Comparison of ENCODE assay signal across 21 cellular contexts in the genomic region with DNA sequence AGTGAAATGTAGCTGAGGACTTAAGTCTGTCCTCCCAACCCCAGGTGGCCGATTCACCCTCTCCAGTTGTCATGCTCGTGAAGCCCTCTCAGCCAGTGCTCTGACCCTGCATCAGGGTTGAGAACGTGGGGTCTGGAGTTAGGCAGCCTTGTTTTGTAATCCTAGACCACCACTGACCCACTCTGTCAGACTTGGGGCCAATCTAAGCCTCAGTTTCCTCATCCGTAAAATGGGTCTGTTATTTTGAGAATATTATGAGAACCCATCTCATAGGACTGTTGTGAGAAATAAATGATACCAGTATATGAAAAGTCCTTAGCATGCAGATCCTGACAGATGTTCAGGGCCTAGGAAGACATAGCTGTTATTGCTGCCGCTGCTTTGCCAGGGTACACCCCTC. TPM values are rescaled to one million over a fixed set of nuclear protein-coding genes. Genes with fewer than 3 reads are reported as not detected.
A peak's percentile ranks its signal among the peaks of the same experiment; 100 is the strongest.
DNase-seq lines count a peak whose midpoint lies in the region; ATAC-seq and TF ChIP-seq lines count a peak whose summit lies in the region.
"Had no signal": no experiment of that assay in that cellular context is flagged by ENCODE, and none has a peak within 500 bp of the region (broad histone marks: within the 10 kb centered on the region; RNA-seq: fewer than 3 reads in every experiment).

No MANE protein-coding gene starts in this region.

- no peaks in the 10 kb centered on the region for H3K9me3 ChIP-seq in CD8-positive, alpha-beta T cell (ENCODE audit: low read length)
- no peaks in the 10 kb centered on the region for H3K9me3 ChIP-seq in Peyer's patch
- H3K9me3 ChIP-seq: BE2C, MG63, suprapubic skin had no signal

- H3K4me1 Mint-ChIP-seq in activated CD4-positive, alpha-beta T cell treated with anti-CD3 and anti-CD28 coated beads, Interleukin-2, amount 10 ng/mL, durations not matched to agents 7 days and 5 days: peaks cover 71% of the 10 kb centered on the region
- H3K4me1 Mint-ChIP-seq in CD8-positive, alpha-beta T cell (ENCODE audit: low read depth): peaks cover 56% of the 10 kb centered on the region
- H3K4me1 Mint-ChIP-seq in activated naive CD8-positive, alpha-beta T cell (ENCODE audit: low read depth): peaks cover 62% of the 10 kb centered on the region
- H3K4me1 Mint-ChIP-seq in natural killer cell treated with Interleukin-12 subunit alpha and Interleukin-12 subunit beta and Interleukin-15 and Interleukin-18, amount 100 ng/mL, for 72 hours (ENCODE audit: low read depth in 2 of 2): peaks cover 41 to 43% of the 10 kb centered on the region in 2 donors

- DNase-seq in activated CD4-positive, alpha-beta T cell treated with anti-CD3 and anti-CD28 coated beads, Interleukin-2, amount 10 ng/mL, durations not matched to agents 7 days and 5 days: no peak
- no peak for DNase-seq in activated CD4-positive, alpha-beta T cell treated with anti-CD3 and anti-CD28 coated beads for 48 hours
- no peak for DNase-seq in CD8-positive, alpha-beta T cell
- no peak for DNase-seq in natural killer cell treated with Interleukin-12 subunit alpha and Interleukin-12 subunit beta and Interleukin-15 and Interleukin-18, amount 100 ng/mL, for 72 hours (ENCODE audit: low spot score)
- DNase-seq in SKM-1 treated with dmso at 0.1 percent for 144 hours (lab: John Stamatoyannopoulos, UW; ENCODE audit: unreplicated experiment) (no peak), NCI-H1436 (lab: John Stamatoyannopoulos, UW) (no peak), Peyer's patch (no peak)
- DNase-seq: activated CD4-positive, alpha-beta T cell treated with anti-CD3 and anti-CD28 coated beads, Interleukin-2, amount 50 U/mL, for 4 hours; BE2C; GOT3; head of caudate nucleus; MG63; NCI-H1417 treated with DMSO at 0.1 percent for 48 hours; NCI-H524; NK-92 treated with Interleukin-12 subunit alpha and Interleukin-12 subunit beta, amount 100 ng/mL, for 24 hours; SIG-M5 had no signal

- CTCF ChIA-PET in activated CD4-positive, alpha-beta T cell treated with anti-CD3 and anti-CD28 coated beads, Interleukin-2, amount 10 ng/mL, durations not matched to agents 7 days and 5 days (lab: Charles Lee): interaction anchor here (1.1 to 2.5 kb wide), 8 partner anchors 10 to 154 kb away, joined by 3 to 8 read pairs (median 4); no protein-coding TSS in a partner anchor
- CTCF ChIA-PET in CD8-positive, alpha-beta T cell (lab: Charles Lee): interaction anchor here (1.0 to 2.9 kb wide), 11 partner anchors 8 to 87 kb away, joined by 3 to 11 read pairs (median 6); no protein-coding TSS in a partner anchor

- no peaks in the 10 kb centered on the region for H3K27me3 ChIP-seq in CD8-positive, alpha-beta T cell (ENCODE audit: insufficient read depth, low read length)
- no peaks in the 10 kb centered on the region for H3K27me3 ChIP-seq in Peyer's patch
- H3K27me3 ChIP-seq: BE2C, MG63, suprapubic skin had no signal

- H3K36me3 ChIP-seq in CD8-positive, alpha-beta T cell (ENCODE audit: insufficient read depth, low read length): peaks cover 47% of the 10 kb centered on the region
- no peaks in the 10 kb centered on the region for H3K36me3 ChIP-seq in Peyer's patch
- H3K36me3 ChIP-seq: BE2C, MG63, suprapubic skin had no signal

- peak overlapping the region; percentile 17 for H3K27ac ChIP-seq in CD8-positive, alpha-beta T cell (ENCODE audit: low read depth, low read length)
- H3K27ac ChIP-seq in Peyer's patch: no peak overlapping the region
- H3K27ac ChIP-seq: epithelial cell of prostate, suprapubic skin had no signal

- no peak for TF ChIP-seq POLR2A in Peyer's patch (IDR thresholded peaks at IDR 0.05)

- H3K27ac Mint-ChIP-seq in activated CD4-positive, alpha-beta T cell treated with anti-CD3 and anti-CD28 coated beads, Interleukin-2, amount 10 ng/mL, durations not matched to agents 7 days and 5 days: peak overlapping the region; percentile 96
- peak overlapping the region; percentile 95 for H3K27ac Mint-ChIP-seq in CD8-positive, alpha-beta T cell
- H3K27ac Mint-ChIP-seq in activated naive CD8-positive, alpha-beta T cell: peak overlapping the region; percentile 91
- peak overlapping the region; percentile 74 to 93 for H3K27ac Mint-ChIP-seq in natural killer cell treated with Interleukin-12 subunit alpha and Interleukin-12 subunit beta and Interleukin-15 and Interleukin-18, amount 100 ng/mL, for 72 hours
- H3K27ac Mint-ChIP-seq: brain had no signal

- no peaks in the 10 kb centered on the region for H3K27me3 Mint-ChIP-seq in activated CD4-positive, alpha-beta T cell treated with anti-CD3 and anti-CD28 coated beads, Interleukin-2, amount 10 ng/mL, durations not matched to agents 7 days and 5 days
- no peaks in the 10 kb centered on the region for H3K27me3 Mint-ChIP-seq in CD8-positive, alpha-beta T cell (ENCODE audit: low read depth)
- no peaks in the 10 kb centered on the region for H3K27me3 Mint-ChIP-seq in activated naive CD8-positive, alpha-beta T cell
- H3K27me3 Mint-ChIP-seq in natural killer cell treated with Interleukin-12 subunit alpha and Interleukin-12 subunit beta and Interleukin-15 and Interleukin-18, amount 100 ng/mL, for 72 hours: no peaks in the 10 kb centered on the region
- H3K27me3 Mint-ChIP-seq: brain had no signal

- H3K9me3 Mint-ChIP-seq in activated CD4-positive, alpha-beta T cell treated with anti-CD3 and anti-CD28 coated beads, Interleukin-2, amount 10 ng/mL, durations not matched to agents 7 days and 5 days: peaks cover 4% of the 10 kb centered on the region
- H3K9me3 Mint-ChIP-seq in CD8-positive, alpha-beta T cell: no peaks in the 10 kb centered on the region
- no peaks in the 10 kb centered on the region for H3K9me3 Mint-ChIP-seq in activated naive CD8-positive, alpha-beta T cell (ENCODE audit: low read depth)
- H3K9me3 Mint-ChIP-seq in natural killer cell treated with Interleukin-12 subunit alpha and Interleukin-12 subunit beta and Interleukin-15 and Interleukin-18, amount 100 ng/mL, for 72 hours: no peaks in the 10 kb centered on the region
- H3K9me3 Mint-ChIP-seq: brain had no signal

- H3K36me3 Mint-ChIP-seq in activated CD4-positive, alpha-beta T cell treated with anti-CD3 and anti-CD28 coated beads, Interleukin-2, amount 10 ng/mL, durations not matched to agents 7 days and 5 days (ENCODE audit: low read depth): peaks cover 84% of the 10 kb centered on the region
- peaks cover 91% of the 10 kb centered on the region for H3K36me3 Mint-ChIP-seq in CD8-positive, alpha-beta T cell
- H3K36me3 Mint-ChIP-seq in activated naive CD8-positive, alpha-beta T cell: peaks cover 14% of the 10 kb centered on the region
- peaks cover 28% of the 10 kb centered on the region for H3K36me3 Mint-ChIP-seq in natural killer cell treated with Interleukin-12 subunit alpha and Interleukin-12 subunit beta and Interleukin-15 and Interleukin-18, amount 100 ng/mL, for 72 hours

- no peak for TF ChIP-seq CTCF in CD8-positive, alpha-beta T cell (IDR thresholded peaks at IDR 0.05)
- no peak for TF ChIP-seq CTCF in Peyer's patch (IDR thresholded peaks at IDR 0.05)

- H3K4me1 ChIP-seq in CD8-positive, alpha-beta T cell (ENCODE audit: insufficient read depth, low read length): peaks cover 58% of the 10 kb centered on the region
- no peaks in the 10 kb centered on the region for H3K4me1 ChIP-seq in Peyer's patch
- H3K4me1 ChIP-seq: BE2C, suprapubic skin had no signal

- intact Hi-C loops in CD8-positive, alpha-beta T cell (cut with DNase I, micrococcal nuclease): loop anchor here (2.0 kb wide), 2 partner anchors 14 to 36 kb away; a partner anchor contains a TSS

- POLR2A ChIA-PET in activated CD4-positive, alpha-beta T cell treated with anti-CD3 and anti-CD28 coated beads, Interleukin-2, amount 10 ng/mL, durations not matched to agents 7 days and 5 days (lab: Charles Lee): no interaction called here
- POLR2A ChIA-PET in CD8-positive, alpha-beta T cell (lab: Charles Lee): interaction anchor here (1.1 to 1.8 kb wide), 6 partner anchors 20 to 161 kb away, joined by 3 to 17 read pairs (median 4); a partner anchor contains a TSS

- ATAC-seq in CD8-positive, alpha-beta T cell: no peak
- no peak for ATAC-seq in natural killer cell treated with Interleukin-12 subunit alpha and Interleukin-12 subunit beta and Interleukin-15 and Interleukin-18, amount 100 ng/mL, for 72 hours

- H3K4me3 ChIP-seq in CD8-positive, alpha-beta T cell (ENCODE audit: low read depth, low read length): no peak overlapping the region
- H3K4me3 ChIP-seq in Peyer's patch: no peak overlapping the region
- H3K4me3 ChIP-seq: MG63, skin epidermis, suprapubic skin had no signal

- H3K4me3 Mint-ChIP-seq in activated CD4-positive, alpha-beta T cell treated with anti-CD3 and anti-CD28 coated beads, Interleukin-2, amount 10 ng/mL, durations not matched to agents 7 days and 5 days: no peak overlapping the region
- no peak overlapping the region for H3K4me3 Mint-ChIP-seq in CD8-positive, alpha-beta T cell
- H3K4me3 Mint-ChIP-seq in activated naive CD8-positive, alpha-beta T cell: no peak overlapping the region
- H3K4me3 Mint-ChIP-seq in natural killer cell treated with Interleukin-12 subunit alpha and Interleukin-12 subunit beta and Interleukin-15 and Interleukin-18, amount 100 ng/mL, for 72 hours: no peak overlapping the region
- H3K4me3 Mint-ChIP-seq: brain had no signal

RNA-seq across cellular contexts. Expression of a gene that starts 37.1 kb away (rescaled TPM):
- total RNA-seq in activated CD4-positive, alpha-beta T cell treated with anti-CD3 and anti-CD28 coated beads, Interleukin-2, amount 10 ng/mL, durations not matched to agents 7 days and 5 days: 100 to 1,000 TPM; 452 to 606 TPM
- total RNA-seq in CD8-positive, alpha-beta T cell: 100 to 1,000 TPM; 270 to 304 TPM
- 100 to 1,000 TPM; 282 to 424 TPM for total RNA-seq in natural killer cell treated with Interleukin-12 subunit alpha and Interleukin-12 subunit beta and Interleukin-15 and Interleukin-18, amount 100 ng/mL, for 72 hours
- total RNA-seq in Peyer's patch: 100 to 1,000 TPM in 1 of 4 donors, 10 to 100 TPM in 3; 46.5 to 155 (median 57.2) TPM
